8 cellular contexts compared by ENCODE assay signal in genomic region chr18:14458009-14458945, GRCh38.
DNase-seq lines count a peak whose midpoint lies in the region; ATAC-seq and TF ChIP-seq lines count a peak whose summit lies in the region.
"Not testable (repeated sequence)": the region's sequence is repeated elsewhere in the genome, so short reads cannot be mapped to it uniquely, and the experiment has no call there.

No MANE protein-coding gene starts in this region.

- ATAC-seq in activated T-cell treated with anti-CD3 and anti-CD28 coated beads, Interleukin-2, amount 50 U/mL, for 4 hours = peak; percentile 38 to 58
- peak; percentile 36 for ATAC-seq in left lobe of liver
- peak; percentile 24 for ATAC-seq in stimulated activated effector memory CD8-positive, alpha-beta T cell treated with anti-CD3 and anti-CD28 coated beads, Interleukin-12 subunit alpha, Interleukin-12 subunit beta, amount 100 ng/mL, for 72 hours

- not testable (repeated sequence) for H3K9me3 Mint-ChIP-seq in activated T-cell treated with anti-CD3 and anti-CD28 coated beads, Interleukin-2, amount 50 U/mL, for 4 hours; stimulated activated effector memory CD8-positive, alpha-beta T cell treated with anti-CD3 and anti-CD28 coated beads, Interleukin-12 subunit alpha, Interleukin-12 subunit beta, amount 100 ng/mL, for 72 hours

- H3K27ac Mint-ChIP-seq in stimulated activated effector memory CD8-positive, alpha-beta T cell treated with anti-CD3 and anti-CD28 coated beads, Interleukin-12 subunit alpha, Interleukin-12 subunit beta, amount 100 ng/mL, for 72 hours = not testable (repeated sequence)

- TF ChIP-seq CTCF in C4-2B (conservative IDR thresholded peaks at IDR 0.05) = peak; percentile 21
- peak; percentile 33 for TF ChIP-seq CTCF in choroid plexus epithelial cell (conservative IDR thresholded peaks at IDR 0.05; ENCODE audit: low read depth, low read length)

- peak; percentile 6 for DNase-seq in HuH-7 (ENCODE audit: low spot score)
- DNase-seq in T-helper 22 cell (ENCODE audit: low read depth) = peak; percentile 26
- DNase-seq in activated T-cell treated with anti-CD3 and anti-CD28 coated beads, Interleukin-2, amount 50 U/mL, for 4 hours = peak; percentile 64
- DNase-seq in choroid plexus epithelial cell (ENCODE audit: low read depth) = not testable (repeated sequence)
- peak; percentile 91 for DNase-seq in left lobe of liver (ENCODE audit: low spot score)
- peak; percentile 52 to 68 for DNase-seq in stimulated activated CD4-positive, alpha-beta T cell treated with anti-CD3 and anti-CD28 coated beads, Interleukin-12 subunit alpha, Interleukin-12 subunit beta, amount 100 ng/mL, for 24 hours (ENCODE audit: low read depth in 2 of 2)
- DNase-seq in stimulated activated effector memory CD8-positive, alpha-beta T cell treated with anti-CD3 and anti-CD28 coated beads, Interleukin-12 subunit alpha, Interleukin-12 subunit beta, amount 100 ng/mL, for 72 hours (ENCODE audit: low spot score in 2 of 2) = peak; percentile 55 to 82

- H3K36me3 Mint-ChIP-seq in activated T-cell treated with anti-CD3 and anti-CD28 coated beads, Interleukin-2, amount 50 U/mL, for 4 hours (ENCODE audit: insufficient read depth); stimulated activated effector memory CD8-positive, alpha-beta T cell treated with anti-CD3 and anti-CD28 coated beads, Interleukin-12 subunit alpha, Interleukin-12 subunit beta, amount 100 ng/mL, for 72 hours: not testable (repeated sequence)

- peak overlapping the region; percentile 67 for H3K4me3 Mint-ChIP-seq in activated T-cell treated with anti-CD3 and anti-CD28 coated beads, Interleukin-2, amount 50 U/mL, for 4 hours
- H3K4me3 Mint-ChIP-seq in stimulated activated effector memory CD8-positive, alpha-beta T cell treated with anti-CD3 and anti-CD28 coated beads, Interleukin-12 subunit alpha, Interleukin-12 subunit beta, amount 100 ng/mL, for 72 hours = peak overlapping the region; percentile 59

- not testable (repeated sequence) for H3K27ac ChIP-seq in C4-2B

- not testable (repeated sequence) for H3K4me3 ChIP-seq in choroid plexus epithelial cell (ENCODE audit: low read depth, low read length)

- not testable (repeated sequence) for H3K27me3 Mint-ChIP-seq in activated T-cell treated with anti-CD3 and anti-CD28 coated beads, Interleukin-2, amount 50 U/mL, for 4 hours (ENCODE audit: low read depth)

- H3K4me1 Mint-ChIP-seq in activated T-cell treated with anti-CD3 and anti-CD28 coated beads, Interleukin-2, amount 50 U/mL, for 4 hours (ENCODE audit: low read depth); stimulated activated effector memory CD8-positive, alpha-beta T cell treated with anti-CD3 and anti-CD28 coated beads, Interleukin-12 subunit alpha, Interleukin-12 subunit beta, amount 100 ng/mL, for 72 hours: not testable (repeated sequence)
